In genomic region chr5:140259509-140259908, GRCh38 we compare ENCODE assay signal across 17 cellular contexts. TPM values are rescaled to one million over a fixed set of nuclear protein-coding genes. Genes with fewer than 3 reads are reported as not detected.
DNase-seq lines count a peak whose midpoint lies in the region; ATAC-seq and TF ChIP-seq lines count a peak whose summit lies in the region.
"Had no signal": no experiment of that assay in that cellular context is flagged by ENCODE, and none has a peak within 500 bp of the region (broad histone marks: within the 10 kb centered on the region; RNA-seq: fewer than 3 reads in every experiment).

No MANE protein-coding gene starts in this region.

- H3K4me3 ChIP-seq in hepatocyte: no peak overlapping the region
- no peak overlapping the region for H3K4me3 ChIP-seq in smooth muscle cell
- H3K4me3 ChIP-seq: uterus had no signal

- CTCF ChIA-PET in activated CD8-positive, alpha-beta T cell treated with anti-CD3 and anti-CD28 coated beads for 36 hours (lab: Charles Lee): interaction anchor here (1.5 to 26.2 kb wide), 3 partner anchors 9 to 86 kb away, joined by 4 to 874 read pairs (median 144); partner anchors contain the start of gene HBEGF

- H2AFZ ChIP-seq in hepatocyte (no peak overlapping the region), smooth muscle cell (ENCODE audit: low read depth) (no peak overlapping the region)

- H3K27ac ChIP-seq in hepatocyte (peak overlapping the region; percentile 32), smooth muscle cell (ENCODE audit: low read depth) (peak overlapping the region; percentile 86)
- H3K27ac ChIP-seq: uterus had no signal

- peak; percentile 24 to 25 for DNase-seq in activated T-cell treated with anti-CD3 and anti-CD28 coated beads, Interleukin-2, amount 50 U/mL, for 72 hours
- DNase-seq in activated T-cell treated with anti-CD3 and anti-CD28 coated beads, Interleukin-2, amount 50 U/mL, for 48 hours: no peak
- DNase-seq in activated CD8-positive, alpha-beta T cell treated with anti-CD3 and anti-CD28 coated beads for 36 hours: peak; percentile 23
- DNase-seq in hepatocyte (ENCODE audit: low spot score): no peak
- DNase-seq in smooth muscle cell (lab: John Stamatoyannopoulos, UW; ENCODE audit: unreplicated experiment): no peak
- DNase-seq in GM19238 (ENCODE audit: insufficient read length, low spot score): no peak
- DNase-seq in NCI-H446 treated with DMSO at 0.1 percent for 48 hours (lab: John Stamatoyannopoulos, UW): no peak
- DNase-seq: activated T-cell treated with anti-CD3 and anti-CD28 coated beads, Interleukin-2, amount 50 U/mL, for 1 hour; GDM1; IMR-90; NCI-H1105; NCI-H446; occipital lobe; stimulated activated naive B cell treated with anti-CD40 and anti-IgM and Interleukin-4, amounts not matched to agents 10 μg/mL and 1 μg/mL and 100 μg/mL, for 72 hours; uterus had no signal

- TF ChIP-seq CTCF in activated CD8-positive, alpha-beta T cell treated with anti-CD3 and anti-CD28 coated beads for 36 hours (IDR thresholded peaks at IDR 0.05): no peak
- no peak for TF ChIP-seq CTCF in hepatocyte (IDR thresholded peaks at IDR 0.05; ENCODE audit: poor library complexity)
- no peak for TF ChIP-seq CTCF in smooth muscle cell (IDR thresholded peaks at IDR 0.05; ENCODE audit: borderline replicate concordance, insufficient read depth, poor library complexity, severe bottlenecking)

- 92% methylated on average over 2 of the region's 2 CpGs for WGBS in hepatocyte (ENCODE audit: low lambda C conversion rate, missing lambda C conversion rate)
- 91% methylated on average over 2 of the region's 2 CpGs for WGBS in smooth muscle cell (ENCODE audit: low lambda C conversion rate)

- ATAC-seq in activated T-cell treated with anti-CD3 and anti-CD28 coated beads, Interleukin-2, amount 50 U/mL, for 72 hours (replicated peaks in 1 of 2): peak; percentile 62 to 63
- ATAC-seq in activated CD8-positive, alpha-beta T cell treated with anti-CD3 and anti-CD28 coated beads for 36 hours: peak; percentile 63
- ATAC-seq in HG02623 (IDR thresholded peaks at IDR 0.05; ENCODE audit: unreplicated experiment): no peak
- ATAC-seq: stimulated activated naive B cell treated with anti-CD40 and anti-IgM and Interleukin-4, amounts not matched to agents 10 μg/mL and 1 μg/mL and 100 μg/mL, for 72 hours had no signal

- H3K9me3 Mint-ChIP-seq in activated T-cell treated with anti-CD3 and anti-CD28 coated beads, Interleukin-2, amount 50 U/mL, for 72 hours: no peaks in the 10 kb centered on the region
- no peaks in the 10 kb centered on the region for H3K9me3 Mint-ChIP-seq in activated CD8-positive, alpha-beta T cell treated with anti-CD3 and anti-CD28 coated beads for 36 hours
- H3K9me3 Mint-ChIP-seq: stimulated activated naive B cell treated with anti-CD40 and anti-IgM and Interleukin-4, amounts not matched to agents 10 μg/mL and 1 μg/mL and 100 μg/mL, for 72 hours had no signal

- intact Hi-C loops in activated CD8-positive, alpha-beta T cell treated with anti-CD3 and anti-CD28 coated beads for 36 hours (cut with micrococcal nuclease): no loop called here

- H3K9me2 ChIP-seq in hepatocyte (replicated peaks; ENCODE audit: insufficient read depth): no peaks in the 10 kb centered on the region

- H3K4me1 ChIP-seq in hepatocyte (ENCODE audit: insufficient read depth): peaks cover 16% of the 10 kb centered on the region
- H3K4me1 ChIP-seq in smooth muscle cell (ENCODE audit: low read depth): peaks cover 6% of the 10 kb centered on the region

- H3K4me1 Mint-ChIP-seq in activated T-cell treated with anti-CD3 and anti-CD28 coated beads, Interleukin-2, amount 50 U/mL, for 72 hours (ENCODE audit: low read depth): peaks cover 32% of the 10 kb centered on the region
- peaks cover 33% of the 10 kb centered on the region for H3K4me1 Mint-ChIP-seq in activated CD8-positive, alpha-beta T cell treated with anti-CD3 and anti-CD28 coated beads for 36 hours (ENCODE audit: low read depth)

- H4K20me1 ChIP-seq in hepatocyte (ENCODE audit: insufficient read depth, poor library complexity, severe bottlenecking): no peaks in the 10 kb centered on the region
- peaks cover 18% of the 10 kb centered on the region for H4K20me1 ChIP-seq in smooth muscle cell (ENCODE audit: low read depth)

- no peak overlapping the region for H3K9ac ChIP-seq in smooth muscle cell (ENCODE audit: low read depth)

- H3K79me2 ChIP-seq in hepatocyte (peaks cover 73% of the 10 kb centered on the region), smooth muscle cell (ENCODE audit: low read depth) (peaks cover 72% of the 10 kb centered on the region)

- no peaks in the 10 kb centered on the region for H3K36me3 ChIP-seq in hepatocyte (replicated peaks; ENCODE audit: insufficient read depth, low read depth)
- no peaks in the 10 kb centered on the region for H3K36me3 ChIP-seq in smooth muscle cell (ENCODE audit: low read depth)
- H3K36me3 ChIP-seq: uterus had no signal

- POLR2A ChIA-PET in activated CD8-positive, alpha-beta T cell treated with anti-CD3 and anti-CD28 coated beads for 36 hours (lab: Charles Lee): no interaction called here

- H3K4me2 ChIP-seq in hepatocyte: no peak overlapping the region
- no peak overlapping the region for H3K4me2 ChIP-seq in smooth muscle cell

- peaks cover 11 to 12% of the 10 kb centered on the region in 2 donors for H3K36me3 Mint-ChIP-seq in activated T-cell treated with anti-CD3 and anti-CD28 coated beads, Interleukin-2, amount 50 U/mL, for 72 hours (ENCODE audit: insufficient read depth in 2 of 2)
- H3K36me3 Mint-ChIP-seq in activated CD8-positive, alpha-beta T cell treated with anti-CD3 and anti-CD28 coated beads for 36 hours (ENCODE audit: low read depth): peaks cover 29% of the 10 kb centered on the region

- H3K27ac Mint-ChIP-seq in activated T-cell treated with anti-CD3 and anti-CD28 coated beads, Interleukin-2, amount 50 U/mL, for 72 hours: peak overlapping the region; percentile 69
- H3K27ac Mint-ChIP-seq in activated CD8-positive, alpha-beta T cell treated with anti-CD3 and anti-CD28 coated beads for 36 hours: peak overlapping the region; percentile 53
- H3K27ac Mint-ChIP-seq: stimulated activated naive B cell treated with anti-CD40 and anti-IgM and Interleukin-4, amounts not matched to agents 10 μg/mL and 1 μg/mL and 100 μg/mL, for 72 hours had no signal

- peaks cover 5% of the 10 kb centered on the region for H3F3A ChIP-seq in smooth muscle cell (ENCODE audit: low read depth)

- H3K4me3 Mint-ChIP-seq in activated T-cell treated with anti-CD3 and anti-CD28 coated beads, Interleukin-2, amount 50 U/mL, for 72 hours: peak overlapping the region; percentile 1 to 29
- no peak overlapping the region for H3K4me3 Mint-ChIP-seq in activated CD8-positive, alpha-beta T cell treated with anti-CD3 and anti-CD28 coated beads for 36 hours
- H3K4me3 Mint-ChIP-seq: stimulated activated naive B cell treated with anti-CD40 and anti-IgM and Interleukin-4, amounts not matched to agents 10 μg/mL and 1 μg/mL and 100 μg/mL, for 72 hours had no signal

- H3K9me3 ChIP-seq in hepatocyte (ENCODE audit: low read depth) (no peaks in the 10 kb centered on the region), smooth muscle cell (replicated peaks; ENCODE audit: low read depth) (no peaks in the 10 kb centered on the region)
- H3K9me3 ChIP-seq: Caco-2, uterus had no signal

- H3K27me3 Mint-ChIP-seq in activated T-cell treated with anti-CD3 and anti-CD28 coated beads, Interleukin-2, amount 50 U/mL, for 72 hours (ENCODE audit: low read depth): no peaks in the 10 kb centered on the region
- no peaks in the 10 kb centered on the region for H3K27me3 Mint-ChIP-seq in activated CD8-positive, alpha-beta T cell treated with anti-CD3 and anti-CD28 coated beads for 36 hours
- H3K27me3 Mint-ChIP-seq: stimulated activated naive B cell treated with anti-CD40 and anti-IgM and Interleukin-4, amounts not matched to agents 10 μg/mL and 1 μg/mL and 100 μg/mL, for 72 hours had no signal

- H3K27me3 ChIP-seq in hepatocyte (no peaks in the 10 kb centered on the region), smooth muscle cell (ENCODE audit: low read depth) (no peaks in the 10 kb centered on the region)
- H3K27me3 ChIP-seq: uterus had no signal

RNA-seq across cellular contexts. Expression of gene PFDN1, which starts 43.4 kb away (rescaled TPM):
- 10 to 100 TPM; 56.3 to 57.9 TPM for total RNA-seq in activated T-cell treated with anti-CD3 and anti-CD28 coated beads, Interleukin-2, amount 50 U/mL, for 72 hours
- 10 to 100 TPM; 49.1 to 50.6 TPM for total RNA-seq in activated CD8-positive, alpha-beta T cell treated with anti-CD3 and anti-CD28 coated beads for 36 hours
- total RNA-seq in hepatocyte (84.1 and 86.1 TPM in 2 replicates), smooth muscle cell (140 and 154 TPM in 2 replicates)
- polyA plus RNA-seq in hepatocyte (97.6 and 98.0 TPM in 2 replicates), smooth muscle cell (145 and 159 TPM in 2 replicates)

Comparison
In these comparisons a context has a peak if more than half of its experiments do, and no peak if none do; other contexts are left out.
1. DNase-seq: peak in activated T-cell treated with anti-CD3 and anti-CD28 coated beads, Interleukin-2, amount 50 U/mL, for 72 hours (2 of 2) and activated CD8-positive, alpha-beta T cell treated with anti-CD3 and anti-CD28 coated beads for 36 hours (single experiment); none in activated T-cell treated with anti-CD3 and anti-CD28 coated beads, Interleukin-2, amount 50 U/mL, for 48 hours (0 of 2), hepatocyte (single experiment), smooth muscle cell (single experiment), GM19238 (single experiment) and NCI-H446 treated with DMSO at 0.1 percent for 48 hours (single experiment).